1 cellular context compared by ENCODE assay signal in genomic region chr15:60574801-60575631, GRCh38.
TF ChIP-seq lines count a peak whose summit lies in the region.

No MANE protein-coding gene starts in this region.

TF ChIP-seq in HepG2, 621 proteins besides CTCF, POLR2A, EP300 and RAD21 (continued from another document and continues in another):
- TF ChIP-seq FOXA3 (CRISPR knock-in tag; IDR thresholded peaks at IDR 0.05), result peak; percentile 52; the same call in 1 of the 2 replicates
- peak; percentile 82; the same call in 1 of the 2 replicates for TF ChIP-seq NFIC (IDR thresholded peaks at IDR 0.05; ENCODE audit: low read length)
- no peak for TF ChIP-seq NPAS2 (CRISPR knock-in tag; IDR thresholded peaks at IDR 0.05; ENCODE audit: borderline replicate concordance)
- TF ChIP-seq SOX6 (IDR thresholded peaks at IDR 0.05), result no peak
- TF ChIP-seq SOX6 (CRISPR knock-in tag; IDR thresholded peaks at IDR 0.05), result peak; percentile 46; the same call in 1 of the 2 replicates
- TF ChIP-seq THAP9 (CRISPR knock-in tag; IDR thresholded peaks at IDR 0.05; ENCODE audit: borderline replicate concordance), result no peak
- TF ChIP-seq NAIF1 (CRISPR knock-in tag; IDR thresholded peaks at IDR 0.05; ENCODE audit: borderline replicate concordance), result no peak
- peak; percentile 83 for TF ChIP-seq PAXIP1 (CRISPR knock-in tag; conservative IDR thresholded peaks at IDR 0.05)
- TF ChIP-seq NR2F1 (CRISPR knock-in tag; IDR thresholded peaks at IDR 0.05), result peak; percentile 63 to 68
- TF ChIP-seq ETV6 (CRISPR knock-in tag; conservative IDR thresholded peaks at IDR 0.05), result no peak
- TF ChIP-seq ZNF788 (CRISPR knock-in tag; IDR thresholded peaks at IDR 0.05; ENCODE audit: borderline replicate concordance), result no peak
- peak; percentile 53; the same call in 1 of the 2 replicates for TF ChIP-seq HOMEZ (CRISPR knock-in tag; IDR thresholded peaks at IDR 0.05; ENCODE audit: low read depth)
- TF ChIP-seq ZNF205 (CRISPR knock-in tag; IDR thresholded peaks at IDR 0.05), result 0 out of 2 replicates have a peak, but pooled peaks have one; percentile 29
- TF ChIP-seq PAWR (CRISPR knock-in tag; IDR thresholded peaks at IDR 0.05; ENCODE audit: borderline replicate concordance), result no peak
- no peak for TF ChIP-seq ZNF549 (CRISPR knock-in tag; IDR thresholded peaks at IDR 0.05)
- peak; percentile 82 for TF ChIP-seq ARID5B (CRISPR knock-in tag; IDR thresholded peaks at IDR 0.05)
- no peak for TF ChIP-seq GATAD1 (CRISPR knock-in tag; IDR thresholded peaks at IDR 0.05)
- TF ChIP-seq NR0B2 (CRISPR knock-in tag; IDR thresholded peaks at IDR 0.05), result no peak
- TF ChIP-seq ARID3A (IDR thresholded peaks at IDR 0.05; ENCODE audit: low read depth, low read length), result no peak
- peak; percentile 51; the same call in 1 of the 2 replicates for TF ChIP-seq AHDC1 (CRISPR knock-in tag; IDR thresholded peaks at IDR 0.05; ENCODE audit: borderline replicate concordance)
- peak; percentile 54 for TF ChIP-seq NCOA2 (CRISPR knock-in tag; IDR thresholded peaks at IDR 0.05)
- no peak for TF ChIP-seq CC2D1A (CRISPR knock-in tag; IDR thresholded peaks at IDR 0.05)
- TF ChIP-seq GATAD2A (CRISPR knock-in tag; IDR thresholded peaks at IDR 0.05), result peak; percentile 66; the same call in 1 of the 2 replicates
- TF ChIP-seq MXD4 (CRISPR knock-in tag; IDR thresholded peaks at IDR 0.05), result no peak
- no peak for TF ChIP-seq HNRNPL (IDR thresholded peaks at IDR 0.05; ENCODE audit: low read depth, low read length)
- TF ChIP-seq SOX5 (CRISPR knock-in tag; IDR thresholded peaks at IDR 0.05; ENCODE audit: borderline replicate concordance), result peak; percentile 61; the same call in 1 of the 2 replicates
- peak; percentile 64; the same call in 1 of the 2 replicates for TF ChIP-seq NCOR1 (IDR thresholded peaks at IDR 0.05; ENCODE audit: borderline replicate concordance, low read length)
- peak; percentile 91 for TF ChIP-seq NR2F6 (IDR thresholded peaks at IDR 0.05)
- peak; percentile 89 for TF ChIP-seq NR2F6 (CRISPR knock-in tag; IDR thresholded peaks at IDR 0.05)
- TF ChIP-seq REST (IDR thresholded peaks at IDR 0.05; ENCODE audit: borderline replicate concordance in 1 of 2, low read depth in 1 of 2, low read length in 2 of 2), result 0 out of 4 replicates have a peak, but pooled peaks of 1 of the 2 experiments have one; percentile 9
- TF ChIP-seq FOXO1 (CRISPR knock-in tag; IDR thresholded peaks at IDR 0.05), result peak; percentile 25; the same call in 1 of the 2 replicates
- TF ChIP-seq SYNCRIP (IDR thresholded peaks at IDR 0.05; ENCODE audit: insufficient read depth, low read depth, low read length), result no peak
- no peak for TF ChIP-seq IKZF1 (IDR thresholded peaks at IDR 0.05)
